In the genomic region with DNA sequence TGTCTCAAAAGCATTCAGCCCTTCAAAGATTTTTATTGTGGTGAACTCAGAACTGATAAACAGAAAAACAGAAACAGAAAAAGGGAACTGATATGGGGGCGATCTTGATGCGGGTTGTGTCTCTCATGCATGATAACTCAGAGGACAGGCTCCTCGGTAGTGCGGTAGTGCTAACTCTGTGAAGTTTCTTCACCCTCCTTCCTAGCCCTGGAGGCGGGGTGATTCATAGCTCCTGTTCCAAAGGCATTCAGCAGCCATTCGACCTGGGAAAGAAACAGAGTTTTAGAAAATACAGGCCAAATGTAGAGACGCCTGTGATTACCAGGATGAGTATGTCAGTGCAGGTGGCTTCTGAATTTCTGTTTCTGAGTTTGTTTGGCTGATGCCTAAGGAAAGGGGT, we compare ENCODE assay signal across 10 cellular contexts. TPM values are rescaled to one million over a fixed set of nuclear protein-coding genes. Genes with fewer than 3 reads are reported as not detected.
DNase-seq lines count a peak whose midpoint lies in the region; ATAC-seq, FAIRE-seq and TF ChIP-seq lines count a peak whose summit lies in the region.
"Had no signal": no experiment of that assay in that cellular context is flagged by ENCODE, and none has a peak within 500 bp of the region (broad histone marks: within the 10 kb centered on the region; RNA-seq: fewer than 3 reads in every experiment).

No MANE protein-coding gene starts in this region.

- peaks cover 19% of the 10 kb centered on the region for H3K79me2 ChIP-seq in MM.1S (ENCODE audit: low read length)

- H3K36me3 ChIP-seq in MM.1S (replicated peaks; ENCODE audit: insufficient read depth, low read length) (no peaks in the 10 kb centered on the region), aorta (ENCODE audit: control insufficient read depth in 1 of 2, insufficient read depth in 2 of 2, low read length in 1 of 2) (no peaks in the 10 kb centered on the region)
- H3K36me3 ChIP-seq: cardiac muscle cell had no signal

- no peaks in the 10 kb centered on the region for H3K36me3 Mint-ChIP-seq in activated naive CD4-positive, alpha-beta T cell treated with anti-CD3 and anti-CD28 coated beads, Interleukin-2, amount 50 U/mL, for 72 hours
- H3K36me3 Mint-ChIP-seq in activated naive CD4-positive, alpha-beta T cell treated with anti-CD3 and anti-CD28 coated beads for 36 hours (ENCODE audit: low read depth) = no peaks in the 10 kb centered on the region

- H4K20me1 ChIP-seq in MM.1S (ENCODE audit: insufficient read depth, low read length) = no peaks in the 10 kb centered on the region

- H3K4me2 ChIP-seq in MM.1S (ENCODE audit: low read depth, low read length) = peak overlapping the region; percentile 91

- no peaks in the 10 kb centered on the region for H3K9me2 ChIP-seq in MM.1S (replicated peaks; ENCODE audit: insufficient read depth, low read length)

- CTCF ChIA-PET in activated naive CD4-positive, alpha-beta T cell treated with anti-CD3 and anti-CD28 coated beads for 36 hours (lab: Charles Lee) = no interaction called here

- no peaks in the 10 kb centered on the region for H3K9me3 ChIP-seq in MM.1S (replicated peaks; ENCODE audit: insufficient read depth, low read length)
- H3K9me3 ChIP-seq in aorta (ENCODE audit: control insufficient read depth, low read length) = no peaks in the 10 kb centered on the region

- peaks cover 10% of the 10 kb centered on the region for H3K4me1 Mint-ChIP-seq in activated naive CD4-positive, alpha-beta T cell treated with anti-CD3 and anti-CD28 coated beads for 36 hours (ENCODE audit: low read depth)

- no peak for TF ChIP-seq CTCF in MM.1S (IDR thresholded peaks at IDR 0.05; ENCODE audit: low read length)

- no peaks in the 10 kb centered on the region for H3K9me3 Mint-ChIP-seq in activated naive CD4-positive, alpha-beta T cell treated with anti-CD3 and anti-CD28 coated beads, Interleukin-2, amount 50 U/mL, for 72 hours
- H3K9me3 Mint-ChIP-seq in activated naive CD4-positive, alpha-beta T cell treated with anti-CD3 and anti-CD28 coated beads for 36 hours = no peaks in the 10 kb centered on the region

- H3K9ac ChIP-seq in MM.1S (ENCODE audit: low read length) = peak overlapping the region; percentile 69

- H3K27me3 ChIP-seq in MM.1S (replicated peaks; ENCODE audit: insufficient read depth, low read length) (no peaks in the 10 kb centered on the region), aorta (ENCODE audit: control insufficient read depth in 1 of 2, insufficient read depth in 2 of 2, low read length in 1 of 2) (no peaks in the 10 kb centered on the region)

- peaks cover 32% of the 10 kb centered on the region for H3K27me3 Mint-ChIP-seq in activated naive CD4-positive, alpha-beta T cell treated with anti-CD3 and anti-CD28 coated beads for 36 hours (ENCODE audit: low read depth)

- WGBS in aorta, 2 donors = 75 to 78% methylated on average over 7 of the region's 7 CpGs

- H3K27ac Mint-ChIP-seq in activated naive CD4-positive, alpha-beta T cell treated with anti-CD3 and anti-CD28 coated beads, Interleukin-2, amount 50 U/mL, for 72 hours = no peak overlapping the region
- no peak overlapping the region for H3K27ac Mint-ChIP-seq in activated naive CD4-positive, alpha-beta T cell treated with anti-CD3 and anti-CD28 coated beads for 36 hours

- FAIRE-seq in urothelium cell line (lab: Jason Lieb, UNC) = peak; percentile 20

- H2AFZ ChIP-seq in MM.1S (ENCODE audit: low read length) = 0 out of 2 replicates have a peak overlapping the region, but pooled peaks have one; percentile 31

- peaks cover 25% of the 10 kb centered on the region for H3F3A ChIP-seq in MM.1S (ENCODE audit: insufficient read depth, low read length)

- H3K4me3 ChIP-seq in MM.1S (ENCODE audit: low read length) (peak overlapping the region; percentile 39), aorta (ENCODE audit: low read length in 2 of 2) (no peak overlapping the region)
- H3K4me3 ChIP-seq: cardiac muscle cell had no signal

- peak; percentile 52 to 73 for ATAC-seq in activated naive CD4-positive, alpha-beta T cell treated with anti-CD3 and anti-CD28 coated beads, Interleukin-2, amount 50 U/mL, for 72 hours
- ATAC-seq in aorta (ENCODE audit: low FRiP score) = no peak
- no peak for ATAC-seq in left cardiac atrium

- no peak overlapping the region for H3K4me3 Mint-ChIP-seq in activated naive CD4-positive, alpha-beta T cell treated with anti-CD3 and anti-CD28 coated beads for 36 hours

- DNase-seq in activated naive CD4-positive, alpha-beta T cell treated with anti-CD3 and anti-CD28 coated beads, Interleukin-2, amount 50 U/mL, for 72 hours (ENCODE audit: low spot score in 2 of 2) = no peak
- DNase-seq in activated naive CD4-positive, alpha-beta T cell treated with anti-CD3 and anti-CD28 coated beads for 36 hours = no peak
- DNase-seq in MM.1S (peak; percentile 21), head of caudate nucleus (peak in 34 of 42 donors; percentile 32 to 86 (median 54)), urothelium cell line (ENCODE audit: low spot score) (peak; percentile 65), aorta (no peak), left cardiac atrium (no peak), NCI-H526 treated with DMSO at 0.1 percent for 48 hours (lab: John Stamatoyannopoulos, UW) (no peak)
- DNase-seq: Karpas-422 had no signal

- H3K27ac ChIP-seq in MM.1S (ENCODE audit: low read length) = peak overlapping the region; percentile 93
- no peak overlapping the region for H3K27ac ChIP-seq in aorta (ENCODE audit: low read depth in 1 of 2, low read length in 2 of 2)
- H3K27ac ChIP-seq: cardiac muscle cell had no signal

- intact Hi-C loops in activated naive CD4-positive, alpha-beta T cell treated with anti-CD3 and anti-CD28 coated beads for 36 hours (cut with micrococcal nuclease) = loop anchor here (10.0 kb wide), 1 partner anchor 451 kb away; no protein-coding TSS in a partner anchor
- intact Hi-C loops in head of caudate nucleus (cut with DNase I) = loop anchor here (10.0 kb wide), 2 partner anchors 341 to 1511 kb away; a partner anchor contains a TSS
- intact Hi-C loops in aorta (cut with DNase I) = loop anchor here (10.0 kb wide), 2 partner anchors 479 to 1101 kb away; no protein-coding TSS in a partner anchor
- intact Hi-C loops in left cardiac atrium (cut with DNase I) = loop anchor here (10.0 kb wide), 3 partner anchors 479 to 1481 kb away; no protein-coding TSS in a partner anchor

- H3K4me1 ChIP-seq in MM.1S (ENCODE audit: low read length) = 0 out of 2 replicates have a peak, but pooled peaks cover 3% of the 10 kb centered on the region
- no peaks in the 10 kb centered on the region for H3K4me1 ChIP-seq in aorta (ENCODE audit: control insufficient read depth in 1 of 2, insufficient read depth in 2 of 2, low read length in 2 of 2)

RNA-seq across cellular contexts. Expression of a gene that starts 5.5 kb away (rescaled TPM):
- total RNA-seq in activated naive CD4-positive, alpha-beta T cell treated with anti-CD3 and anti-CD28 coated beads, Interleukin-2, amount 50 U/mL, for 72 hours = 10 to 100 TPM; 21.8 to 26.1 TPM
- 1 to 10 TPM; 6.0 to 6.6 TPM for total RNA-seq in activated naive CD4-positive, alpha-beta T cell treated with anti-CD3 and anti-CD28 coated beads for 36 hours
- total RNA-seq in aorta = 100 to 1,000 TPM in 1 of 2 donors, 10 to 100 TPM in 1; 62.8 to 109 TPM
- polyA plus RNA-seq in aorta = 10 to 100 TPM; 12.6 to 18.2 TPM
- total RNA-seq in left cardiac atrium = 10 to 100 TPM; 19.5 to 38.5 TPM

Comparison
In these comparisons a context has a peak if more than half of its experiments do, and no peak if none do; other contexts are left out.
1. ATAC-seq: peak in activated naive CD4-positive, alpha-beta T cell treated with anti-CD3 and anti-CD28 coated beads, Interleukin-2, amount 50 U/mL, for 72 hours (2 of 2); none in aorta (single experiment) and left cardiac atrium (0 of 2).
2. DNase-seq: peak in MM.1S (single experiment), head of caudate nucleus (34 of 42) and urothelium cell line (single experiment); none in activated naive CD4-positive, alpha-beta T cell treated with anti-CD3 and anti-CD28 coated beads, Interleukin-2, amount 50 U/mL, for 72 hours (0 of 2), activated naive CD4-positive, alpha-beta T cell treated with anti-CD3 and anti-CD28 coated beads for 36 hours (single experiment), aorta (0 of 2), left cardiac atrium (single experiment) and NCI-H526 treated with DMSO at 0.1 percent for 48 hours (single experiment).